ENCODE assay signal across 14 cellular contexts in genomic region chr2:15306706-15307105, GRCh38.
DNase-seq lines count a peak whose midpoint lies in the region; TF ChIP-seq lines count a peak whose summit lies in the region.
"Had no signal": no experiment of that assay in that cellular context is flagged by ENCODE, and none has a peak within 500 bp of the region (broad histone marks: within the 10 kb centered on the region; RNA-seq: fewer than 3 reads in every experiment).

No MANE protein-coding gene starts in this region.

- H3K27ac Mint-ChIP-seq in MCF 10A (ENCODE audit: low read depth, unreplicated experiment) (no peak overlapping the region), neural crest cell (ENCODE audit: unreplicated experiment) (peak overlapping the region; percentile 2)
- H3K27ac Mint-ChIP-seq: CD4-positive, CD25-positive, alpha-beta regulatory T cell; HFFc6 had no signal

- no peak for TF ChIP-seq CTCF in MCF 10A (IDR thresholded peaks at IDR 0.05; ENCODE audit: unreplicated experiment)
- no peak for TF ChIP-seq CTCF in breast epithelium (IDR thresholded peaks at IDR 0.05)
- no peak for TF ChIP-seq CTCF in neural crest cell (conservative IDR thresholded peaks at IDR 0.05)

- H3K27ac ChIP-seq in breast epithelium, result no peak overlapping the region
- H3K27ac ChIP-seq: 22Rv1, BLaER1 had no signal

- H3K4me3 ChIP-seq in breast epithelium, result no peak overlapping the region
- H3K4me3 ChIP-seq: BLaER1 had no signal

- H3K36me3 Mint-ChIP-seq in MCF 10A (ENCODE audit: insufficient read depth, unreplicated experiment), result peaks cover 23% of the 10 kb centered on the region
- peaks cover 29% of the 10 kb centered on the region for H3K36me3 Mint-ChIP-seq in neural crest cell (ENCODE audit: low read depth)

- CTCF ChIA-PET in MCF 10A (lab: Yijun Ruan, JAX), result no interaction called here

- no peak for TF ChIP-seq POLR2A in breast epithelium (IDR thresholded peaks at IDR 0.05)

- no peaks in the 10 kb centered on the region for H3K27me3 Mint-ChIP-seq in MCF 10A (ENCODE audit: insufficient read depth, unreplicated experiment)
- H3K27me3 Mint-ChIP-seq in neural crest cell (ENCODE audit: low read depth), result no peaks in the 10 kb centered on the region
- H3K27me3 Mint-ChIP-seq: CD4-positive, CD25-positive, alpha-beta regulatory T cell had no signal

- peaks cover 16% of the 10 kb centered on the region for H3K4me1 Mint-ChIP-seq in MCF 10A (ENCODE audit: insufficient read depth, unreplicated experiment)
- H3K4me1 Mint-ChIP-seq in neural crest cell, result no peaks in the 10 kb centered on the region

- DNase-seq in MCF 10A (ENCODE audit: unreplicated experiment), result peak; percentile 9
- no peak for DNase-seq in breast epithelium (ENCODE audit: low spot score in 2 of 2)
- DNase-seq in fibroblast of gingiva (ENCODE audit: low read depth), result peak; percentile 68
- no peak for DNase-seq in neural crest cell (ENCODE audit: low read depth, low spot score)
- DNase-seq in NCI-H2196 treated with DMSO at 0.1 percent for 48 hours (lab: John Stamatoyannopoulos, UW; ENCODE audit: unreplicated experiment), result no peak
- no peak for DNase-seq in SW 1271 (lab: John Stamatoyannopoulos, UW)
- no peak for DNase-seq in NCI-H1048 (lab: John Stamatoyannopoulos, UW)
- DNase-seq: AML-193; CD4-positive, CD25-positive, alpha-beta regulatory T cell; DMS 273 treated with DMSO at 0.1 percent for 48 hours; HCEC 1CT; HFFc6 had no signal

- BruUV-seq in MCF 10A (replicated peaks; lab: Mats Ljungman, UMichigan), result no TSS peak

- no peaks in the 10 kb centered on the region for H3K27me3 ChIP-seq in breast epithelium
- H3K27me3 ChIP-seq: BLaER1 had no signal

- H3K4me3 Mint-ChIP-seq in MCF 10A (ENCODE audit: unreplicated experiment), result no peak overlapping the region
- H3K4me3 Mint-ChIP-seq in neural crest cell, result no peak overlapping the region
- H3K4me3 Mint-ChIP-seq: CD4-positive, CD25-positive, alpha-beta regulatory T cell; HFFc6 had no signal

- H3K36me3 ChIP-seq in breast epithelium, result no peaks in the 10 kb centered on the region

- POLR2A ChIA-PET in MCF 10A (lab: Yijun Ruan, JAX), result no interaction called here

- no peaks in the 10 kb centered on the region for H3K9me3 Mint-ChIP-seq in MCF 10A (ENCODE audit: unreplicated experiment)
- peaks cover 4% of the 10 kb centered on the region for H3K9me3 Mint-ChIP-seq in neural crest cell
- H3K9me3 Mint-ChIP-seq: HFFc6 had no signal

- intact Hi-C loops in MCF 10A (cut with micrococcal nuclease) (no loop called here), breast epithelium (cut with DNase I; ENCODE audit: low total_unique reads) (no loop called here)

- no peaks in the 10 kb centered on the region for H3K4me1 ChIP-seq in breast epithelium

- no peaks in the 10 kb centered on the region for H3K9me3 ChIP-seq in breast epithelium

Comparison
In these comparisons a context has a peak if more than half of its experiments do, and no peak if none do; other contexts are left out.
1. DNase-seq: peak in MCF 10A (single experiment) and fibroblast of gingiva (single experiment); none in breast epithelium (0 of 2), neural crest cell (single experiment), NCI-H2196 treated with DMSO at 0.1 percent for 48 hours (single experiment), SW 1271 (0 of 2) and NCI-H1048 (single experiment).